1 cellular context compared by ENCODE assay signal in the genomic region with DNA sequence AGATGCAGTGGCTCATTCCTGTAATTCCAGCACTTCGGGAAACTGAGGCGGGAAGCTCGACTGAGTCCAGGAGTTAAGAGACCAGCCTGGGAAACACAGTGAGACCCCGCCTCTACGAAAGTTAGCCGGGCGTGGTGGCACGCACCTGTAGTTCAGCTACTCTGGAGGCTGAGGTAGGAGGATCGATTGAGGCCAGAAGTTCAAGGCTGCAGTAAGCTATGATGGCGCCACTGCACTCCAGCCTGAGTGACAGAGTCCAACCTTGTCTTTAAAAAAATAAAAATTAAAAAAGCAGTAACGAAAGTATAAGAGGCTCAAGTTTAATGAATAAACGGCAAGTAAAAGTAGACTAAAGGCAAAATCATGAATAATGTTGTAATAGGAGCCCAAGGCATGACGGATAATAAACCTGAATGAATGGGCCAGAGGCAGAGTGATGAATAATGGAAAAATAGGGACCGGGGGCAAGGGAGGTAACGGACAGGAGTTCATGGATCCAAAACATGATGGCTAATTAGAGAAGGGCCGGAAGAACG.
TF ChIP-seq lines count a peak whose summit lies in the region.

No MANE protein-coding gene starts in this region.

TF ChIP-seq in K562, 482 proteins besides CTCF, POLR2A, EP300 and RAD21 (continues in another document):
- TF ChIP-seq ZNF140 (CRISPR knock-in tag; IDR thresholded peaks at IDR 0.05) (no peak), TAF7 (tag; IDR thresholded peaks at IDR 0.05) (peak; percentile 18; the same call in 1 of the 2 replicates), SMARCE1 (IDR thresholded peaks at IDR 0.05) (peak; percentile 38; the same call in 1 of the 2 replicates), HDAC8 (tag; IDR thresholded peaks at IDR 0.05) (no peak), SPI1 (IDR thresholded peaks at IDR 0.05; ENCODE audit: borderline replicate concordance, low read depth, low read length) (no peak), ESRRB (CRISPR knock-in tag; IDR thresholded peaks at IDR 0.05; ENCODE audit: borderline replicate concordance) (no peak), ZNF316 (IDR thresholded peaks at IDR 0.05) (peak; percentile 54; the same call in 1 of the 2 replicates), ILF3 (IDR thresholded peaks at IDR 0.05; ENCODE audit: borderline replicate concordance) (peak; percentile 38; the same call in 1 of the 2 replicates), NEUROD1 (IDR thresholded peaks at IDR 0.05; ENCODE audit: borderline replicate concordance, low read depth, low read length, partially characterized antibody) (no peak), THRAP3 (IDR thresholded peaks at IDR 0.05; ENCODE audit: borderline replicate concordance) (peak; percentile 81; the same call in 1 of the 2 replicates), MCM7 (IDR thresholded peaks at IDR 0.05) (no peak), NCOA1 (IDR thresholded peaks at IDR 0.05; ENCODE audit: low read depth) (no peak), DNMT1 (IDR thresholded peaks at IDR 0.05) (0 out of 2 replicates have a peak, but pooled peaks have one; percentile 55), ZNF175 (CRISPR knock-in tag; IDR thresholded peaks at IDR 0.05; ENCODE audit: low read depth) (no peak), CBFB (CRISPR knock-in tag; IDR thresholded peaks at IDR 0.05) (0 out of 2 replicates have a peak, but pooled peaks have one; percentile 5), STAT5A (IDR thresholded peaks at IDR 0.05; ENCODE audit: borderline replicate concordance, low read length) (no peak), ZNF3 (CRISPR knock-in tag; IDR thresholded peaks at IDR 0.05) (no peak), ETV5 (CRISPR knock-in tag; IDR thresholded peaks at IDR 0.05; ENCODE audit: low read depth) (no peak), BCOR (IDR thresholded peaks at IDR 0.05) (peak; percentile 65; the same call in 1 of the 2 replicates), ARID1B (IDR thresholded peaks at IDR 0.05) (peak; percentile 59; the same call in 1 of the 2 replicates), PHTF2 (CRISPR knock-in tag; IDR thresholded peaks at IDR 0.05) (peak; percentile 7; the same call in 1 of the 2 replicates), POLR2B (IDR thresholded peaks at IDR 0.05; ENCODE audit: low read depth, partially characterized antibody) (no peak), POLR2G (IDR thresholded peaks at IDR 0.05; ENCODE audit: low read depth, low read length) (no peak), TOE1 (IDR thresholded peaks at IDR 0.05; ENCODE audit: borderline replicate concordance) (peak; percentile 63; the same call in 1 of the 2 replicates), TOE1 (CRISPR knock-in tag; IDR thresholded peaks at IDR 0.05; ENCODE audit: borderline replicate concordance, low read depth) (no peak), POLR3A (IDR thresholded peaks at IDR 0.05; ENCODE audit: borderline replicate concordance, extremely low read depth, insufficient read depth, insufficient read length) (no peak), CC2D1A (IDR thresholded peaks at IDR 0.05) (peak; percentile 57; the same call in 1 of the 2 replicates), TAL1 (IDR thresholded peaks at IDR 0.05) (0 out of 2 replicates have a peak, but pooled peaks have one; percentile 8), PHF8 (IDR thresholded peaks at IDR 0.05; ENCODE audit: borderline replicate concordance, low read length) (peak; percentile 56; the same call in 1 of the 2 replicates), ZEB2 (IDR thresholded peaks at IDR 0.05) (no peak), MIER1 (IDR thresholded peaks at IDR 0.05; ENCODE audit: low read depth) (0 out of 2 replicates have a peak, but pooled peaks have one; percentile 56), HDAC1 (IDR thresholded peaks at IDR 0.05) (0 out of 4 replicates have a peak, but pooled peaks of 1 of the 2 experiments have one; percentile 44), BRD9 (IDR thresholded peaks at IDR 0.05; ENCODE audit: low read depth, partially characterized antibody) (peak; percentile 46), HLTF (IDR thresholded peaks at IDR 0.05) (peak; percentile 86; the same call in 1 of the 2 replicates), HMGN3 (IDR thresholded peaks at IDR 0.05; ENCODE audit: borderline replicate concordance, extremely low read depth, insufficient read length, low read depth, low read length) (no peak), NCOR1 (IDR thresholded peaks at IDR 0.05) (0 out of 2 replicates have a peak, but pooled peaks have one; percentile 23), CEBPB (tag; IDR thresholded peaks at IDR 0.05) (no peak), ZNF551 (CRISPR knock-in tag; IDR thresholded peaks at IDR 0.05) (no peak), NFATC3 (IDR thresholded peaks at IDR 0.05) (0 out of 2 replicates have a peak, but pooled peaks have one; percentile 50), CBX5 (IDR thresholded peaks at IDR 0.05; ENCODE audit: borderline replicate concordance, low read depth) (no peak), SIN3A (IDR thresholded peaks at IDR 0.05; ENCODE audit: borderline replicate concordance in 2 of 2, control insufficient read depth in 1 of 2, low read depth in 2 of 2, low read length in 2 of 2) (no peak), SMARCA4 (IDR thresholded peaks at IDR 0.05) (peak; percentile 69; the same call in 1 of the 2 replicates)
- TF ChIP-seq, protein P1, sequence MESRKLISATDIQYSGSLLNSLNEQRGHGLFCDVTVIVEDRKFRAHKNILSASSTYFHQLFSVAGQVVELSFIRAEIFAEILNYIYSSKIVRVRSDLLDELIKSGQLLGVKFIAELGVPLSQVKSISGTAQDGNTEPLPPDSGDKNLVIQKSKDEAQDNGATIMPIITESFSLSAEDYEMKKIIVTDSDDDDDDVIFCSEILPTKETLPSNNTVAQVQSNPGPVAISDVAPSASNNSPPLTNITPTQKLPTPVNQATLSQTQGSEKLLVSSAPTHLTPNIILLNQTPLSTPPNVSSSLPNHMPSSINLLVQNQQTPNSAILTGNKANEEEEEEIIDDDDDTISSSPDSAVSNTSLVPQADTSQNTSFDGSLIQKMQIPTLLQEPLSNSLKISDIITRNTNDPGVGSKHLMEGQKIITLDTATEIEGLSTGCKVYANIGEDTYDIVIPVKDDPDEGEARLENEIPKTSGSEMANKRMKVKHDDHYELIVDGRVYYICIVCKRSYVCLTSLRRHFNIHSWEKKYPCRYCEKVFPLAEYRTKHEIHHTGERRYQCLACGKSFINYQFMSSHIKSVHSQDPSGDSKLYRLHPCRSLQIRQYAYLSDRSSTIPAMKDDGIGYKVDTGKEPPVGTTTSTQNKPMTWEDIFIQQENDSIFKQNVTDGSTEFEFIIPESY (CRISPR knock-in tag; IDR thresholded peaks at IDR 0.05): peak; percentile 92
- TF ChIP-seq, protein P2, sequence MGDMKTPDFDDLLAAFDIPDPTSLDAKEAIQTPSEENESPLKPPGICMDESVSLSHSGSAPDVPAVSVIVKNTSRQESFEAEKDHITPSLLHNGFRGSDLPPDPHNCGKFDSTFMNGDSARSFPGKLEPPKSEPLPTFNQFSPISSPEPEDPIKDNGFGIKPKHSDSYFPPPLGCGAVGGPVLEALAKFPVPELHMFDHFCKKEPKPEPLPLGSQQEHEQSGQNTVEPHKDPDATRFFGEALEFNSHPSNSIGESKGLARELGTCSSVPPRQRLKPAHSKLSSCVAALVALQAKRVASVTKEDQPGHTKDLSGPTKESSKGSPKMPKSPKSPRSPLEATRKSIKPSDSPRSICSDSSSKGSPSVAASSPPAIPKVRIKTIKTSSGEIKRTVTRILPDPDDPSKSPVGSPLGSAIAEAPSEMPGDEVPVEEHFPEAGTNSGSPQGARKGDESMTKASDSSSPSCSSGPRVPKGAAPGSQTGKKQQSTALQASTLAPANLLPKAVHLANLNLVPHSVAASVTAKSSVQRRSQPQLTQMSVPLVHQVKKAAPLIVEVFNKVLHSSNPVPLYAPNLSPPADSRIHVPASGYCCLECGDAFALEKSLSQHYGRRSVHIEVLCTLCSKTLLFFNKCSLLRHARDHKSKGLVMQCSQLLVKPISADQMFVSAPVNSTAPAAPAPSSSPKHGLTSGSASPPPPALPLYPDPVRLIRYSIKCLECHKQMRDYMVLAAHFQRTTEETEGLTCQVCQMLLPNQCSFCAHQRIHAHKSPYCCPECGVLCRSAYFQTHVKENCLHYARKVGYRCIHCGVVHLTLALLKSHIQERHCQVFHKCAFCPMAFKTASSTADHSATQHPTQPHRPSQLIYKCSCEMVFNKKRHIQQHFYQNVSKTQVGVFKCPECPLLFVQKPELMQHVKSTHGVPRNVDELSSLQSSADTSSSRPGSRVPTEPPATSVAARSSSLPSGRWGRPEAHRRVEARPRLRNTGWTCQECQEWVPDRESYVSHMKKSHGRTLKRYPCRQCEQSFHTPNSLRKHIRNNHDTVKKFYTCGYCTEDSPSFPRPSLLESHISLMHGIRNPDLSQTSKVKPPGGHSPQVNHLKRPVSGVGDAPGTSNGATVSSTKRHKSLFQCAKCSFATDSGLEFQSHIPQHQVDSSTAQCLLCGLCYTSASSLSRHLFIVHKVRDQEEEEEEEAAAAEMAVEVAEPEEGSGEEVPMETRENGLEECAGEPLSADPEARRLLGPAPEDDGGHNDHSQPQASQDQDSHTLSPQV (IDR thresholded peaks at IDR 0.05): peak; percentile 73; the same call in 1 of the 2 replicates
- TF ChIP-seq, protein P3, sequence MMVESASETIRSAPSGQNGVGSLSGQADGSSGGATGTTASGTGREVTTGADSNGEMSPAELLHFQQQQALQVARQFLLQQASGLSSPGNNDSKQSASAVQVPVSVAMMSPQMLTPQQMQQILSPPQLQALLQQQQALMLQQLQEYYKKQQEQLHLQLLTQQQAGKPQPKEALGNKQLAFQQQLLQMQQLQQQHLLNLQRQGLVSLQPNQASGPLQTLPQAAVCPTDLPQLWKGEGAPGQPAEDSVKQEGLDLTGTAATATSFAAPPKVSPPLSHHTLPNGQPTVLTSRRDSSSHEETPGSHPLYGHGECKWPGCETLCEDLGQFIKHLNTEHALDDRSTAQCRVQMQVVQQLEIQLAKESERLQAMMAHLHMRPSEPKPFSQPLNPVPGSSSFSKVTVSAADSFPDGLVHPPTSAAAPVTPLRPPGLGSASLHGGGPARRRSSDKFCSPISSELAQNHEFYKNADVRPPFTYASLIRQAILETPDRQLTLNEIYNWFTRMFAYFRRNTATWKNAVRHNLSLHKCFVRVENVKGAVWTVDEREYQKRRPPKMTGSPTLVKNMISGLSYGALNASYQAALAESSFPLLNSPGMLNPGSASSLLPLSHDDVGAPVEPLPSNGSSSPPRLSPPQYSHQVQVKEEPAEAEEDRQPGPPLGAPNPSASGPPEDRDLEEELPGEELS (CRISPR knock-in tag; IDR thresholded peaks at IDR 0.05; ENCODE audit: borderline replicate concordance): no peak
- TF ChIP-seq, protein P4, sequence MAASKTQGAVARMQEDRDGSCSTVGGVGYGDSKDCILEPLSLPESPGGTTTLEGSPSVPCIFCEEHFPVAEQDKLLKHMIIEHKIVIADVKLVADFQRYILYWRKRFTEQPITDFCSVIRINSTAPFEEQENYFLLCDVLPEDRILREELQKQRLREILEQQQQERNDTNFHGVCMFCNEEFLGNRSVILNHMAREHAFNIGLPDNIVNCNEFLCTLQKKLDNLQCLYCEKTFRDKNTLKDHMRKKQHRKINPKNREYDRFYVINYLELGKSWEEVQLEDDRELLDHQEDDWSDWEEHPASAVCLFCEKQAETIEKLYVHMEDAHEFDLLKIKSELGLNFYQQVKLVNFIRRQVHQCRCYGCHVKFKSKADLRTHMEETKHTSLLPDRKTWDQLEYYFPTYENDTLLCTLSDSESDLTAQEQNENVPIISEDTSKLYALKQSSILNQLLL (CRISPR knock-in tag; IDR thresholded peaks at IDR 0.05; ENCODE audit: borderline replicate concordance): no peak
- TF ChIP-seq, protein P5, sequence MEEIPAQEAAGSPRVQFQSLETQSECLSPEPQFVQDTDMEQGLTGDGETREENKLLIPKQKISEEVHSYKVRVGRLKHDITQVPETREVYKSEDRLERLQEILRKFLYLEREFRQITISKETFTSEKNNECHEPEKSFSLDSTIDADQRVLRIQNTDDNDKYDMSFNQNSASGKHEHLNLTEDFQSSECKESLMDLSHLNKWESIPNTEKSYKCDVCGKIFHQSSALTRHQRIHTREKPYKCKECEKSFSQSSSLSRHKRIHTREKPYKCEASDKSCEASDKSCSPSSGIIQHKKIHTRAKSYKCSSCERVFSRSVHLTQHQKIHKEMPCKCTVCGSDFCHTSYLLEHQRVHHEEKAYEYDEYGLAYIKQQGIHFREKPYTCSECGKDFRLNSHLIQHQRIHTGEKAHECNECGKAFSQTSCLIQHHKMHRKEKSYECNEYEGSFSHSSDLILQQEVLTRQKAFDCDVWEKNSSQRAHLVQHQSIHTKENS (CRISPR knock-in tag; IDR thresholded peaks at IDR 0.05): no peak
- TF ChIP-seq, protein P6, sequence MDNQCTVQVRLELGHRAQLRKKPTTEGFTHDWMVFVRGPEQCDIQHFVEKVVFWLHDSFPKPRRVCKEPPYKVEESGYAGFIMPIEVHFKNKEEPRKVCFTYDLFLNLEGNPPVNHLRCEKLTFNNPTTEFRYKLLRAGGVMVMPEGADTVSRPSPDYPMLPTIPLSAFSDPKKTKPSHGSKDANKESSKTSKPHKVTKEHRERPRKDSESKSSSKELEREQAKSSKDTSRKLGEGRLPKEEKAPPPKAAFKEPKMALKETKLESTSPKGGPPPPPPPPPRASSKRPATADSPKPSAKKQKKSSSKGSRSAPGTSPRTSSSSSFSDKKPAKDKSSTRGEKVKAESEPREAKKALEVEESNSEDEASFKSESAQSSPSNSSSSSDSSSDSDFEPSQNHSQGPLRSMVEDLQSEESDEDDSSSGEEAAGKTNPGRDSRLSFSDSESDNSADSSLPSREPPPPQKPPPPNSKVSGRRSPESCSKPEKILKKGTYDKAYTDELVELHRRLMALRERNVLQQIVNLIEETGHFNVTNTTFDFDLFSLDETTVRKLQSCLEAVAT (IDR thresholded peaks at IDR 0.05): 0 out of 4 replicates have a peak, but pooled peaks of 1 of the 2 experiments have one; percentile 25
- TF ChIP-seq, protein P7, sequence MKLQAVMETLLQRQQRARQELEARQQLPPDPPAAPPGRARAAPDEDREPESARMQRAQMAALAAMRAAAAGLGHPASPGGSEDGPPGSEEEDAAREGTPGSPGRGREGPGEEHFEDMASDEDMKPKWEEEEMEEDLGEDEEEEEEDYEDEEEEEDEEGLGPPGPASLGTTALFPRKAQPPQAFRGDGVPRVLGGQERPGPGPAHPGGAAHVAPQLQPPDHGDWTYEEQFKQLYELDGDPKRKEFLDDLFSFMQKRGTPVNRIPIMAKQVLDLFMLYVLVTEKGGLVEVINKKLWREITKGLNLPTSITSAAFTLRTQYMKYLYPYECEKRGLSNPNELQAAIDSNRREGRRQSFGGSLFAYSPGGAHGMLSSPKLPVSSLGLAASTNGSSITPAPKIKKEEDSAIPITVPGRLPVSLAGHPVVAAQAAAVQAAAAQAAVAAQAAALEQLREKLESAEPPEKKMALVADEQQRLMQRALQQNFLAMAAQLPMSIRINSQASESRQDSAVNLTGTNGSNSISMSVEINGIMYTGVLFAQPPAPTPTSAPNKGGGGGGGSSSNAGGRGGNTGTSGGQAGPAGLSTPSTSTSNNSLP (IDR thresholded peaks at IDR 0.05; ENCODE audit: borderline replicate concordance, low read depth, low read length): no peak
